In genomic region chr14:54538055-54538454, GRCh38 we compare ENCODE assay signal across 23 cellular contexts.
"Had no signal": no experiment of that assay in that cellular context is flagged by ENCODE, and none has a peak within 500 bp of the region (broad histone marks: within the 10 kb centered on the region; RNA-seq: fewer than 3 reads in every experiment).

No MANE protein-coding gene starts in this region.

- H3K27me3 ChIP-seq: brain microvascular endothelial cell had no signal

- H3K36me3 ChIP-seq: brain microvascular endothelial cell had no signal

- ATAC-seq: activated T-helper 17 cell treated with anti-CD3 and anti-CD28 coated beads, Interleukin-2, amount 50 U/mL, for 72 hours; T-helper 17 cell had no signal

- H3K27ac Mint-ChIP-seq: activated CD4-positive, alpha-beta memory T cell treated with anti-CD3 and anti-CD28 coated beads for 36 hours; activated CD4-positive, alpha-beta T cell treated with anti-CD3 and anti-CD28 coated beads, Interleukin-2, amount 10 ng/mL, durations not matched to agents 7 days and 5 days; activated naive CD4-positive, alpha-beta T cell treated with anti-CD3 and anti-CD28 coated beads for 36 hours; activated naive CD8-positive, alpha-beta T cell treated with anti-CD3 and anti-CD28 coated beads for 36 hours; activated T-helper 17 cell treated with anti-CD3 and anti-CD28 coated beads, Interleukin-2, amount 50 U/mL, for 72 hours; T-helper 17 cell had no signal

- H3K27me3 Mint-ChIP-seq: activated CD4-positive, alpha-beta memory T cell treated with anti-CD3 and anti-CD28 coated beads for 36 hours; activated CD4-positive, alpha-beta T cell treated with anti-CD3 and anti-CD28 coated beads, Interleukin-2, amount 10 ng/mL, durations not matched to agents 7 days and 5 days; activated naive CD8-positive, alpha-beta T cell treated with anti-CD3 and anti-CD28 coated beads for 36 hours; activated T-helper 17 cell treated with anti-CD3 and anti-CD28 coated beads, Interleukin-2, amount 50 U/mL, for 72 hours; T-helper 17 cell had no signal

- H3K4me3 Mint-ChIP-seq: activated CD4-positive, alpha-beta memory T cell treated with anti-CD3 and anti-CD28 coated beads for 36 hours; activated CD4-positive, alpha-beta T cell treated with anti-CD3 and anti-CD28 coated beads, Interleukin-2, amount 10 ng/mL, durations not matched to agents 7 days and 5 days; activated naive CD4-positive, alpha-beta T cell treated with anti-CD3 and anti-CD28 coated beads for 36 hours; activated naive CD8-positive, alpha-beta T cell treated with anti-CD3 and anti-CD28 coated beads for 36 hours; activated T-helper 17 cell treated with anti-CD3 and anti-CD28 coated beads, Interleukin-2, amount 50 U/mL, for 72 hours; T-helper 17 cell had no signal

- H3K4me1 Mint-ChIP-seq: activated naive CD8-positive, alpha-beta T cell treated with anti-CD3 and anti-CD28 coated beads for 36 hours; activated T-helper 17 cell treated with anti-CD3 and anti-CD28 coated beads, Interleukin-2, amount 50 U/mL, for 72 hours had no signal

- H3K27ac ChIP-seq: brain microvascular endothelial cell had no signal

- FAIRE-seq: TTC549 had no signal

- H3K9me3 Mint-ChIP-seq: activated CD4-positive, alpha-beta memory T cell treated with anti-CD3 and anti-CD28 coated beads for 36 hours; activated CD4-positive, alpha-beta T cell treated with anti-CD3 and anti-CD28 coated beads, Interleukin-2, amount 10 ng/mL, durations not matched to agents 7 days and 5 days; activated naive CD4-positive, alpha-beta T cell treated with anti-CD3 and anti-CD28 coated beads for 36 hours; activated naive CD8-positive, alpha-beta T cell treated with anti-CD3 and anti-CD28 coated beads for 36 hours; activated T-helper 17 cell treated with anti-CD3 and anti-CD28 coated beads, Interleukin-2, amount 50 U/mL, for 72 hours had no signal

- DNase-seq: activated CD4-positive, alpha-beta memory T cell treated with anti-CD3 and anti-CD28 coated beads for 36 hours; activated CD4-positive, alpha-beta T cell treated with anti-CD3 and anti-CD28 coated beads, Interleukin-2, amount 10 ng/mL, durations not matched to agents 7 days and 5 days; activated CD4-positive, CD25-positive, alpha-beta regulatory T cell; activated CD8-positive, alpha-beta memory T cell treated with anti-CD3 and anti-CD28 coated beads for 24 hours; activated gamma-delta T cell; activated naive CD4-positive, alpha-beta T cell treated with anti-CD3 and anti-CD28 coated beads for 36 hours; activated naive CD8-positive, alpha-beta T cell treated with anti-CD3 and anti-CD28 coated beads for 36 hours; activated T-cell treated with anti-CD3 and anti-CD28 coated beads, Interleukin-2, amount 50 U/mL, for 48 hours; brain microvascular endothelial cell; cerebellar nuclear complex; Kasumi-1; NCI-H1048; NCI-H1930; NCI-H2171; NCI-H2227 treated with DMSO at 0.1 percent for 48 hours; NCI-H510A; NCI-H526 treated with DMSO at 0.1 percent for 48 hours; NCI-H82; SIG-M5; T-helper 17 cell; T1000 had no signal
